19 cellular contexts compared by ENCODE assay signal in genomic region chr1:173294853-173295252, GRCh38.
"Had no signal": no experiment of that assay in that cellular context is flagged by ENCODE, and none has a peak within 500 bp of the region (broad histone marks: within the 10 kb centered on the region; RNA-seq: fewer than 3 reads in every experiment).

No MANE protein-coding gene starts in this region.

- H3K27me3 ChIP-seq: brain microvascular endothelial cell had no signal

- H3K27me3 Mint-ChIP-seq: activated B cell treated with CpG ODN at 0.5 μM for 24 hours had no signal

- H3K36me3 ChIP-seq: brain microvascular endothelial cell had no signal

- H3K4me3 ChIP-seq: lung had no signal

- DNase-seq: activated B cell treated with CpG ODN at 0.5 μM for 24 hours; activated CD4-positive, alpha-beta T cell treated with anti-CD3 and anti-CD28 coated beads, Interleukin-2, amount 10 ng/mL, durations not matched to agents 24 days and 14 days; activated CD8-positive, alpha-beta memory T cell treated with anti-CD3 and anti-CD28 coated beads for 24 hours; amygdala; brain microvascular endothelial cell; dermis blood vessel endothelial cell; endodermal cell; erythroblast; foreskin fibroblast; immature natural killer cell; left cardiac atrium; natural killer cell; stimulated activated CD4-positive, alpha-beta T cell treated with anti-CD3 and anti-CD28 coated beads, Interleukin-4, amount 100 ng/mL, for 24 hours; stimulated activated naive CD8-positive, alpha-beta T cell treated with anti-CD3 and anti-CD28 coated beads, Interleukin-15, amount 100 ng/mL, for 72 hours had no signal

- ATAC-seq: left cardiac atrium; natural killer cell; sciatic nerve; stimulated activated naive CD8-positive, alpha-beta T cell treated with anti-CD3 and anti-CD28 coated beads, Interleukin-15, amount 100 ng/mL, for 72 hours had no signal

- H3K27ac ChIP-seq: brain microvascular endothelial cell had no signal

- H3K4me3 Mint-ChIP-seq: activated B cell treated with CpG ODN at 0.5 μM for 24 hours; activated CD4-positive, alpha-beta T cell treated with anti-CD3 and anti-CD28 coated beads, Interleukin-2, amount 10 ng/mL, durations not matched to agents 24 days and 14 days; activated naive CD4-positive, alpha-beta T cell treated with anti-CD3 and anti-CD28 coated beads, Interleukin-2, amount 50 U/mL, for 24 hours; endodermal cell; immature natural killer cell; natural killer cell; stimulated activated naive CD8-positive, alpha-beta T cell treated with anti-CD3 and anti-CD28 coated beads, Interleukin-15, amount 100 ng/mL, for 72 hours; T-helper 1 cell treated with Interleukin-12 subunit alpha and Interleukin-12 subunit beta and Interleukin-4 antibody, amounts not matched to agents 30 μg/mL and 1 μg/mL, for 36 hours had no signal

- H3K27ac Mint-ChIP-seq: activated B cell treated with CpG ODN at 0.5 μM for 24 hours; activated CD4-positive, alpha-beta T cell treated with anti-CD3 and anti-CD28 coated beads, Interleukin-2, amount 10 ng/mL, durations not matched to agents 24 days and 14 days; activated naive CD4-positive, alpha-beta T cell treated with anti-CD3 and anti-CD28 coated beads, Interleukin-2, amount 50 U/mL, for 24 hours; activated T-helper 2 cell treated with anti-CD3 and anti-CD28 coated beads, Interferon-gamma antibody, Interleukin-2, Interleukin-4, amounts not matched to agents 10 μg/mL and 5 μg/mL and 100 μg/mL, durations not matched to agents 14 hours and 24 hours and 36 hours; endodermal cell; immature natural killer cell; natural killer cell; stimulated activated naive CD8-positive, alpha-beta T cell treated with anti-CD3 and anti-CD28 coated beads, Interleukin-15, amount 100 ng/mL, for 72 hours; T-helper 1 cell treated with Interleukin-12 subunit alpha and Interleukin-12 subunit beta and Interleukin-4 antibody, amounts not matched to agents 30 μg/mL and 1 μg/mL, for 36 hours had no signal

- H3K9me3 Mint-ChIP-seq: endodermal cell, natural killer cell had no signal
